In the genomic region with DNA sequence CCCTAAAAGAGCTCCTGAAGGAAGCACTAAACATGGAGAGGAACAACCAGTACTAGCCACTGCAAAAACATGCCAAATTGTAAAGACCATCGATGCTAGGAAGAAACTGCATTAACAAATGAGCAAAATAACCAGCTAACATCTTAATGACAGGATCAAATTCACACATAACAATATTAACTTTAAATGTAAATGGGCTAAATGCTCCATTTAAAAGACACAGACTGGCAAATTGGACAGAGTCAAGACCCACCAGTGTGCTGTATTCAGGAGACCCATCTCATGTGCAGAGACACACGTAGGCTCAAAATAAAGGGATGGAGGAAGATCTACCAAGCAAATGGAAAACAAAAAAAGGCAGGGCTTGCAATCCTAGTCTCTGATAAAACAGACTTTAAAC, we compare ENCODE assay signal across 1 cellular context. TPM values are rescaled to one million over a fixed set of nuclear protein-coding genes. Genes with fewer than 3 reads are reported as not detected.
A peak's percentile ranks its signal among the peaks of the same experiment; 100 is the strongest.
DNase-seq lines count a peak whose midpoint lies in the region; ATAC-seq, FAIRE-seq and TF ChIP-seq lines count a peak whose summit lies in the region.
"Not testable (repeated sequence)": the region's sequence is repeated elsewhere in the genome, so short reads cannot be mapped to it uniquely, and the experiment has no call there.

No MANE protein-coding gene starts in this region.

- not testable (repeated sequence) for H3K27me3 ChIP-seq in K562 (ENCODE audit: control insufficient read depth in 2 of 2, insufficient read depth in 2 of 2, low read length in 2 of 2)

- CTCF ChIA-PET in K562 (lab: Yijun Ruan, JAX; ENCODE audit: low intra/inter-chr PET ratio): not testable (repeated sequence)

- TF ChIP-seq CTCF in K562 (IDR thresholded peaks at IDR 0.05 in 2 of 3, conservative IDR thresholded peaks at IDR 0.05 in 1 of 3; ENCODE audit: insufficient read depth in 2 of 3, low read depth in 1 of 3, low read length in 3 of 3): not testable (repeated sequence)

- H3K4me2 ChIP-seq in K562 (ENCODE audit: insufficient read depth, low read length): not testable (repeated sequence)

- not testable (repeated sequence) for H3K27ac ChIP-seq in K562 (ENCODE audit: extremely low read depth, low read depth, low read length)

- H3K36me3 ChIP-seq in K562 (ENCODE audit: control insufficient read depth, insufficient read depth, low read length): not testable (repeated sequence)

- FAIRE-seq in K562 (lab: Jason Lieb, UNC): not testable (repeated sequence)

- not testable (repeated sequence) for BruUV-seq in K562 (replicated peaks; lab: Mats Ljungman, UMichigan)

- WGBS in K562 (ENCODE audit: insufficient coverage, low coverage, missing lambda C conversion rate): 74% methylated on average over 2 of the region's 2 CpGs

- TF ChIP-seq POLR2A in K562 (conservative IDR thresholded peaks at IDR 0.05): not testable (repeated sequence)

- not testable (repeated sequence) for H3K4me3 ChIP-seq in K562

- H2AFZ ChIP-seq in K562 (ENCODE audit: low read depth, low read length): not testable (repeated sequence)

- not testable (repeated sequence) for H3K9me1 ChIP-seq in K562 (ENCODE audit: control insufficient read depth, insufficient read depth, low read length)

- in situ Hi-C loops in K562 (cut with MboI): not testable (repeated sequence)

- peaks cover 47% of the 10 kb centered on the region for H3K79me2 ChIP-seq in K562 (ENCODE audit: control insufficient read depth, insufficient read depth, low read length)

- not testable (repeated sequence) for TF ChIP-seq RAD21 in K562 (CRISPR knock-in tag; conservative IDR thresholded peaks at IDR 0.05 in 1 of 2, IDR thresholded peaks at IDR 0.05 in 1 of 2)

- POLR2A ChIA-PET in K562 (lab: Yijun Ruan, JAX): not testable (repeated sequence)

- DNase-seq in K562 (ENCODE audit: extremely low read depth in 1 of 4, low spot score in 3 of 4): not testable (repeated sequence)

- not testable (repeated sequence) for H4K20me1 ChIP-seq in K562 (replicated peaks; ENCODE audit: control insufficient read depth, insufficient read depth, low read length)

- H3K9ac ChIP-seq in K562 (ENCODE audit: insufficient read depth in 1 of 2, low read depth in 2 of 2, low read length in 2 of 2): not testable (repeated sequence)

- intact Hi-C loops in K562 (cut with micrococcal nuclease): not testable (repeated sequence)

- peaks cover 0 to 16% of the 10 kb centered on the region in 2 experiments; a peak in 3 of 5 replicates for H3K4me1 ChIP-seq in K562 (replicated peaks in 1 of 2; ENCODE audit: control insufficient read depth in 2 of 2, insufficient read depth in 2 of 2, low read length in 2 of 2)

- not testable (repeated sequence) for ATAC-seq in K562

- TF ChIP-seq EP300 in K562 (IDR thresholded peaks at IDR 0.05; ENCODE audit: low read length): not testable (repeated sequence)

- H3K9me3 ChIP-seq in K562 (replicated peaks; ENCODE audit: control insufficient read depth, insufficient read depth, low read depth, low read length): not testable (repeated sequence)

TF ChIP-seq in K562, 482 proteins besides CTCF, POLR2A, EP300 and RAD21:
- TF ChIP-seq ZNF354B (CRISPR knock-in tag; IDR thresholded peaks at IDR 0.05) (peak; percentile 28; the same call in 1 of the 2 replicates), ZNF507 (tag; conservative IDR thresholded peaks at IDR 0.05) (peak; percentile 92)
TF ChIP-seq in K562: peak in this region for 2; not testable (repeated sequence) for 480.

RNA-seq across cellular contexts. Expression of a gene that starts 34.1 kb away (rescaled TPM):
- total RNA-seq in K562 (2011; cell fraction: chromatin; rRNA removed; ENCODE audit: low replicate concordance): 112 and 313 TPM in 2 replicates
- total RNA-seq in K562 (2011; cell fraction: nucleolus; rRNA removed): 47.4 and 65.8 TPM in 2 replicates
- 143 and 203 TPM in 2 replicates for total RNA-seq in K562 (2011; cell fraction: nucleoplasm; rRNA removed)
- total RNA-seq in K562 (2014; rRNA removed) (19.2 and 22.8 TPM in 2 replicates), K562 (2014; rRNA removed; fragmentation: Illumina TruSeq; extraction: Trizol) (48.9 and 54.3 TPM in 2 replicates), K562 (2015; rRNA removed; fragmentation: Illumina TruSeq; extraction: Trizol) (26.1 and 27.9 TPM in 2 replicates), K562 (2021) (42.8 and 44.6 TPM in 2 replicates)
- polyA plus RNA-seq in K562 (2011; rRNA removed) (101 and 122 TPM in 2 replicates), K562 (2014; fragmentation: Illumina TruSeq; extraction: Trizol) (43.9 and 44.4 TPM in 2 replicates), K562 (2014; fragmentation: Nextera tagmentation; extraction: Ambion mirVana) (10 to 100 TPM in 1 of 2 experiments, 1 to 10 TPM in 1; 8.4 to 11.2 TPM), K562 (2014; rRNA removed) (27.6 and 31.1 TPM in 2 replicates)
- 18.7 and 42.5 TPM in 2 replicates for polyA plus RNA-seq in K562 (2011; cell fraction: cytosol; rRNA removed)
- polyA plus RNA-seq in K562 (2011; cell fraction: nucleus; rRNA removed): 251 and 267 TPM in 2 replicates
- 19.2 and 19.7 TPM in 2 replicates for polyA plus RNA-seq in K562 (2012)
- polyA minus RNA-seq in K562 (2011; rRNA and poly(A)+ RNA removed): 107 and 132 TPM in 2 replicates
- polyA minus RNA-seq in K562 (2011; cell fraction: cytosol; rRNA and poly(A)+ RNA removed): 31.1 and 32.9 TPM in 2 replicates
- polyA minus RNA-seq in K562 (2011; cell fraction: nucleus; rRNA and poly(A)+ RNA removed): 59.0 and 76.9 TPM in 2 replicates
